Comparison of ENCODE assay signal across 15 cellular contexts in genomic region chr1:9195651-9196050, GRCh38. TPM values are rescaled to one million over a fixed set of nuclear protein-coding genes. Genes with fewer than 3 reads are reported as not detected.
DNase-seq lines count a peak whose midpoint lies in the region; ATAC-seq and TF ChIP-seq lines count a peak whose summit lies in the region.
"Had no signal": no experiment of that assay in that cellular context is flagged by ENCODE, and none has a peak within 500 bp of the region (broad histone marks: within the 10 kb centered on the region; RNA-seq: fewer than 3 reads in every experiment).

No MANE protein-coding gene starts in this region.

- H3K4me3 ChIP-seq in WI38 (ENCODE audit: low read depth, low read length) (peak overlapping the region; percentile 51; the same call in 1 of the 2 replicates), fibroblast of mammary gland (ENCODE audit: control insufficient read depth, low read depth, low read length) (peak overlapping the region; percentile 32), subcutaneous abdominal adipose tissue (ENCODE audit: low read depth in 1 of 5, low read length in 5 of 5) (peak overlapping the region in 3 of 5 donors; percentile 19 to 43 (median 38))
- H3K4me3 ChIP-seq: neural progenitor cell had no signal

- peaks cover 70% of the 10 kb centered on the region for H3K4me1 Mint-ChIP-seq in HFFc6 (ENCODE audit: low read depth)
- H3K4me1 Mint-ChIP-seq in natural killer cell treated with Interleukin-12 subunit alpha and Interleukin-12 subunit beta and Interleukin-15 and Interleukin-18, amount 100 ng/mL, for 72 hours (ENCODE audit: low read depth in 2 of 2): peaks cover 4 to 10% of the 10 kb centered on the region in 2 donors

- H3K27ac ChIP-seq in subcutaneous abdominal adipose tissue (ENCODE audit: low read depth, low read length): no peak overlapping the region
- H3K27ac ChIP-seq: C4-2B, neural progenitor cell had no signal

- no peak for DNase-seq in HFFc6
- DNase-seq in fibroblast of mammary gland (ENCODE audit: low read depth): peak; percentile 69
- no peak for DNase-seq in activated CD4-positive, alpha-beta T cell treated with anti-CD3 and anti-CD28 coated beads, Interleukin-2, amount 50 U/mL, for 4 hours
- no peak for DNase-seq in natural killer cell treated with Interleukin-12 subunit alpha and Interleukin-12 subunit beta and Interleukin-15 and Interleukin-18, amount 100 ng/mL, for 72 hours (ENCODE audit: low spot score)
- no peak for DNase-seq in UCSD-AML1 (lab: John Stamatoyannopoulos, UW; ENCODE audit: unreplicated experiment)
- DNase-seq: activated CD4-positive, CD25-positive, alpha-beta regulatory T cell treated with anti-CD3 and anti-CD28 coated beads, Interleukin-2, amount 50 U/mL, for 72 hours; activated gamma-delta T cell; KBM-7; NK-92 treated with Interleukin-12 subunit alpha and Interleukin-12 subunit beta, amount 100 ng/mL, for 24 hours had no signal

- H3K27me3 Mint-ChIP-seq in HFFc6 (ENCODE audit: insufficient read depth): no peaks in the 10 kb centered on the region; the same call in 1 of the 2 replicates
- peaks cover 34 to 39% of the 10 kb centered on the region in 2 donors for H3K27me3 Mint-ChIP-seq in natural killer cell treated with Interleukin-12 subunit alpha and Interleukin-12 subunit beta and Interleukin-15 and Interleukin-18, amount 100 ng/mL, for 72 hours

- no peak for ATAC-seq in HG02870 (IDR thresholded peaks at IDR 0.05; ENCODE audit: unreplicated experiment)
- no peak for ATAC-seq in natural killer cell treated with Interleukin-12 subunit alpha and Interleukin-12 subunit beta and Interleukin-15 and Interleukin-18, amount 100 ng/mL, for 72 hours

- H3K9me3 ChIP-seq in subcutaneous abdominal adipose tissue (ENCODE audit: control insufficient read depth in 5 of 5, low read length in 5 of 5): no peaks in the 10 kb centered on the region

- H3K27ac Mint-ChIP-seq in HFFc6: peak overlapping the region; percentile 87
- no peak overlapping the region for H3K27ac Mint-ChIP-seq in natural killer cell treated with Interleukin-12 subunit alpha and Interleukin-12 subunit beta and Interleukin-15 and Interleukin-18, amount 100 ng/mL, for 72 hours

- H3K9ac ChIP-seq in subcutaneous abdominal adipose tissue (ENCODE audit: low read length in 5 of 5): no peak overlapping the region
- H3K9ac ChIP-seq: neural progenitor cell had no signal

- no peaks in the 10 kb centered on the region for H3K9me3 Mint-ChIP-seq in HFFc6
- no peaks in the 10 kb centered on the region for H3K9me3 Mint-ChIP-seq in natural killer cell treated with Interleukin-12 subunit alpha and Interleukin-12 subunit beta and Interleukin-15 and Interleukin-18, amount 100 ng/mL, for 72 hours
- H3K9me3 Mint-ChIP-seq: neural progenitor cell had no signal

- no peaks in the 10 kb centered on the region for H3K36me3 ChIP-seq in subcutaneous abdominal adipose tissue (ENCODE audit: control insufficient read depth in 5 of 5, insufficient read depth in 5 of 5, low read length in 5 of 5)
- H3K36me3 ChIP-seq: neural progenitor cell had no signal

- H3K4me1 ChIP-seq in subcutaneous abdominal adipose tissue (ENCODE audit: control insufficient read depth in 5 of 5, insufficient read depth in 5 of 5, low read length in 5 of 5): peaks cover 7 to 32% (median 27%) of the 10 kb centered on the region in 5 donors

- peaks cover 6% of the 10 kb centered on the region for H3K36me3 Mint-ChIP-seq in HFFc6 (ENCODE audit: low read depth)
- no peaks in the 10 kb centered on the region for H3K36me3 Mint-ChIP-seq in natural killer cell treated with Interleukin-12 subunit alpha and Interleukin-12 subunit beta and Interleukin-15 and Interleukin-18, amount 100 ng/mL, for 72 hours
- H3K36me3 Mint-ChIP-seq: neural progenitor cell had no signal

- peaks cover 8 to 30% (median 21%) of the 10 kb centered on the region in 5 donors for H3K27me3 ChIP-seq in subcutaneous abdominal adipose tissue (ENCODE audit: control insufficient read depth in 5 of 5, insufficient read depth in 4 of 5, low read length in 5 of 5)

- no peak for TF ChIP-seq CTCF in HFFc6 (IDR thresholded peaks at IDR 0.05)
- TF ChIP-seq CTCF in WI38 (IDR thresholded peaks at IDR 0.05; ENCODE audit: low read depth, low read length): no peak
- no peak for TF ChIP-seq CTCF in fibroblast of mammary gland (conservative IDR thresholded peaks at IDR 0.05; ENCODE audit: control insufficient read depth, insufficient read depth, low read depth, low read length)

- H3K4me3 Mint-ChIP-seq in HFFc6: peak overlapping the region; percentile 83; the same call in 1 of the 2 replicates
- H3K4me3 Mint-ChIP-seq in natural killer cell treated with Interleukin-12 subunit alpha and Interleukin-12 subunit beta and Interleukin-15 and Interleukin-18, amount 100 ng/mL, for 72 hours: no peak overlapping the region
- H3K4me3 Mint-ChIP-seq: neural progenitor cell, T-helper 17 cell had no signal

RNA-seq across cellular contexts. Expression of gene H6PD, which starts 38.9 kb away (rescaled TPM):
- total RNA-seq in HFFc6 (2021; fragmentation: NEBNext Ultra II Directional; extraction: Animal tissue kit (Norgen Biotek cat#: 25700)): 10 to 100 TPM; 14.6 to 19.6 (median 16.1) TPM
- 10 to 100 TPM; 14.1 to 15.1 TPM for total RNA-seq in natural killer cell treated with Interleukin-12 subunit alpha and Interleukin-12 subunit beta and Interleukin-15 and Interleukin-18, amount 100 ng/mL, for 72 hours
